In genomic region chr5:169583424-169584215, GRCh38 we compare ENCODE assay signal across 8 cellular contexts. TPM values are rescaled to one million over a fixed set of nuclear protein-coding genes. Genes with fewer than 3 reads are reported as not detected.
DNase-seq lines count a peak whose midpoint lies in the region; ATAC-seq and TF ChIP-seq lines count a peak whose summit lies in the region.

Gene SPDL1, plus strand, starts transcription at chr5:169583773. Its CDS starts 4,644 bp downstream, at chr5:169588417.

- no peaks in the 10 kb centered on the region for H3K9me3 Mint-ChIP-seq in activated T-cell treated with anti-CD3 and anti-CD28 coated beads, Interleukin-2, amount 50 U/mL, for 24 hours

- no peaks in the 10 kb centered on the region for H3K9me3 ChIP-seq in esophagus (ENCODE audit: control insufficient read depth in 2 of 2, insufficient read depth in 1 of 2, low read depth in 1 of 2, low read length in 1 of 2)
- no peaks in the 10 kb centered on the region for H3K9me3 ChIP-seq in mucosa of stomach (ENCODE audit: control insufficient read depth, low read length)

- peaks cover 6% of the 10 kb centered on the region for H3K27me3 Mint-ChIP-seq in activated T-cell treated with anti-CD3 and anti-CD28 coated beads, Interleukin-2, amount 50 U/mL, for 24 hours

- peak within 1 kb of the TSS; percentile 98 for H3K4me3 Mint-ChIP-seq in activated T-cell treated with anti-CD3 and anti-CD28 coated beads, Interleukin-2, amount 50 U/mL, for 24 hours

- H3K36me3 Mint-ChIP-seq in activated T-cell treated with anti-CD3 and anti-CD28 coated beads, Interleukin-2, amount 50 U/mL, for 24 hours (ENCODE audit: low read depth), result peaks cover 26% of the 10 kb centered on the region

- H3K27me3 ChIP-seq in esophagus (ENCODE audit: control insufficient read depth in 1 of 2, insufficient read depth in 2 of 2, low read length in 2 of 2) (no peaks in the 10 kb centered on the region), mucosa of stomach (ENCODE audit: control insufficient read depth, insufficient read depth, low read length) (no peaks in the 10 kb centered on the region)

- whole genome bisulfite sequencing in esophagus, 2 donors, result 1% methylated on average over 53 of the region's 53 CpGs

- no peaks in the 10 kb centered on the region for H3K36me3 ChIP-seq in esophagus (ENCODE audit: control insufficient read depth in 2 of 2, insufficient read depth in 2 of 2, low read length in 1 of 2)
- H3K36me3 ChIP-seq in mucosa of stomach (ENCODE audit: control insufficient read depth, insufficient read depth, low read length), result no peaks in the 10 kb centered on the region

- H3K4me1 Mint-ChIP-seq in activated T-cell treated with anti-CD3 and anti-CD28 coated beads, Interleukin-2, amount 50 U/mL, for 24 hours (ENCODE audit: low read depth), result peaks cover 41% of the 10 kb centered on the region

- peak within 1 kb of the TSS; percentile 83 for H3K9ac ChIP-seq in mucosa of stomach (ENCODE audit: low read length)

- in situ Hi-C loops in KBM-7 (cut with MboI; ENCODE audit: low pct_unique_long_range_greater_than_20kb, low sequenced_read_pairs), result no loop called here

- H3K4me3 ChIP-seq in esophagus (ENCODE audit: low read depth in 1 of 2, low read length in 2 of 2) (peak within 1 kb of the TSS; percentile 68 to 99), mucosa of stomach (ENCODE audit: low read length) (peak within 1 kb of the TSS; percentile 83)

- H3K27ac ChIP-seq in esophagus (ENCODE audit: low read depth in 2 of 2, low read length in 1 of 2), result peak within 1 kb of the TSS; percentile 47 to 81

- peak; percentile 88 for ATAC-seq in GM21717 (IDR thresholded peaks at IDR 0.05; ENCODE audit: unreplicated experiment)

- DNase-seq in DMS153 treated with DMSO at 0.1 percent for 48 hours (lab: John Stamatoyannopoulos, UW; ENCODE audit: unreplicated experiment) (peak; percentile 56), KBM-7 (peak; percentile 97)
- DNase-seq in activated T-cell treated with anti-CD3 and anti-CD28 coated beads, Interleukin-2, amount 50 U/mL, for 24 hours, result peak; percentile 93
- peak; percentile 82 to 87 for DNase-seq in stimulated activated CD8-positive, alpha-beta memory T cell treated with anti-CD3 and anti-CD28 coated beads, Interleukin-7, amount 100 ng/mL, for 1 hour (ENCODE audit: low read depth in 2 of 2)

- no peaks in the 10 kb centered on the region for H3K4me1 ChIP-seq in esophagus (ENCODE audit: control insufficient read depth in 2 of 2, insufficient read depth in 2 of 2, low read length in 1 of 2)
- no peaks in the 10 kb centered on the region for H3K4me1 ChIP-seq in mucosa of stomach (ENCODE audit: control insufficient read depth, insufficient read depth, low read length)

- H3K27ac Mint-ChIP-seq in activated T-cell treated with anti-CD3 and anti-CD28 coated beads, Interleukin-2, amount 50 U/mL, for 24 hours, result peak within 1 kb of the TSS; percentile 99

TF ChIP-seq in PFSK-1, 5 proteins besides CTCF, POLR2A, EP300 and RAD21:
- TF ChIP-seq TAF1 (IDR thresholded peaks at IDR 0.05; ENCODE audit: borderline replicate concordance, insufficient read depth, low read length) (peak; percentile 84; the same call in 1 of the 2 replicates), POLR2AphosphoS5 (IDR thresholded peaks at IDR 0.05; ENCODE audit: low read depth, low read length) (peak; percentile 98), REST (IDR thresholded peaks at IDR 0.05; ENCODE audit: insufficient read depth in 1 of 2, low read depth in 2 of 2, low read length in 2 of 2) (peak in 1 of 2 experiments; percentile 57; a peak in 1 of 4 replicates), SIN3A (IDR thresholded peaks at IDR 0.05; ENCODE audit: borderline replicate concordance, insufficient read depth, low read length) (peak; percentile 93; the same call in 1 of the 2 replicates), FOXP2 (optimal IDR thresholded peaks at IDR 0.05; ENCODE audit: borderline replicate concordance, extremely low read depth, extremely low read length, insufficient read depth) (no peak)

RNA-seq across cellular contexts. Expression of gene SPDL1, which starts in this region (rescaled TPM):
- polyA plus RNA-seq in PFSK-1 (2012; ENCODE audit: insufficient read length, low read depth), result 21.8 TPM
- 1 to 10 TPM; 4.4 to 7.6 TPM for polyA plus RNA-seq in esophagus

Comparison
In these comparisons a context has a peak if more than half of its experiments do, and no peak if none do; other contexts are left out.
1. Peak in every context shown above with its lines: DNase-seq, ATAC-seq, H3K4me3 ChIP-seq and H3K27ac ChIP-seq.